Comparison of ENCODE assay signal across 9 cellular contexts in genomic region chr10:110499796-110500514, GRCh38. TPM values are rescaled to one million over a fixed set of nuclear protein-coding genes. Genes with fewer than 3 reads are reported as not detected.
A peak's percentile ranks its signal among the peaks of the same experiment; 100 is the strongest.
DNase-seq lines count a peak whose midpoint lies in the region; ATAC-seq and TF ChIP-seq lines count a peak whose summit lies in the region.
"Had no signal": no experiment of that assay in that cellular context is flagged by ENCODE, and none has a peak within 500 bp of the region (broad histone marks: within the 10 kb centered on the region; RNA-seq: fewer than 3 reads in every experiment).

No MANE protein-coding gene starts in this region.

- H3K4me2 ChIP-seq in HCT116 (ENCODE audit: low read length), result peak overlapping the region; percentile 90

- no peaks in the 10 kb centered on the region for H3K9me2 ChIP-seq in HCT116 (ENCODE audit: insufficient read depth)

- H3K27me3 ChIP-seq in HCT116 (ENCODE audit: insufficient read depth, low read length), result no peaks in the 10 kb centered on the region
- H3K27me3 ChIP-seq in foreskin keratinocyte, result no peaks in the 10 kb centered on the region

- no peak for DNase-seq in HCT116 (ENCODE audit: low read depth, low spot score)
- DNase-seq in activated CD8-positive, alpha-beta T cell treated with anti-CD3 and anti-CD28 coated beads for 36 hours, result no peak
- DNase-seq in foreskin keratinocyte, result peak in 1 of 2 donors; percentile 34
- no peak for DNase-seq in effector CD4-positive, alpha-beta T cell
- DNase-seq in hypothalamus (lab: John Stamatoyannopoulos, UW), result no peak
- no peak for DNase-seq in activated CD4-positive, CD25-positive, alpha-beta regulatory T cell (lab: John Stamatoyannopoulos, UW)
- DNase-seq: gastrocnemius medialis had no signal

- peaks cover 92% of the 10 kb centered on the region for H3K79me2 ChIP-seq in HCT116 (ENCODE audit: insufficient read depth, low read length)

- H3K4me1 ChIP-seq in HCT116 (ENCODE audit: control insufficient read depth in 1 of 2, insufficient read depth in 2 of 2, low read length in 2 of 2) (peaks cover 53 to 79% of the 10 kb centered on the region in 2 experiments), foreskin keratinocyte (peaks cover 34% of the 10 kb centered on the region)

- peaks cover 61% of the 10 kb centered on the region for H3K4me1 Mint-ChIP-seq in activated CD8-positive, alpha-beta T cell treated with anti-CD3 and anti-CD28 coated beads for 36 hours (ENCODE audit: low read depth)

- peaks cover 18 to 51% of the 10 kb centered on the region in 2 experiments for H3K36me3 ChIP-seq in HCT116 (ENCODE audit: control insufficient read depth in 1 of 2, insufficient read depth in 2 of 2, low read length in 2 of 2)
- H3K36me3 ChIP-seq: gastrocnemius medialis, HAP-1 had no signal

- no peaks in the 10 kb centered on the region for H3K27me3 Mint-ChIP-seq in activated CD8-positive, alpha-beta T cell treated with anti-CD3 and anti-CD28 coated beads for 36 hours

- no peak for TF ChIP-seq POLR2A in HCT116 (IDR thresholded peaks at IDR 0.05; ENCODE audit: borderline replicate concordance, extremely low read depth, insufficient read depth, insufficient read length)

- peak overlapping the region; percentile 99 for H3K4me3 Mint-ChIP-seq in activated CD8-positive, alpha-beta T cell treated with anti-CD3 and anti-CD28 coated beads for 36 hours

- intact Hi-C loops in HCT116 (cut with micrococcal nuclease), result loop anchor here (1.0 to 5.0 kb wide), 5 partner anchors 31 to 194 kb away; partner anchors contain the start of gene SMC3
- intact Hi-C loops in activated CD8-positive, alpha-beta T cell treated with anti-CD3 and anti-CD28 coated beads for 36 hours (cut with micrococcal nuclease), result loop anchor here (2.0 to 5.0 kb wide), 3 partner anchors 73 to 188 kb away; no protein-coding TSS in a partner anchor

- H3K9me3 Mint-ChIP-seq in activated CD8-positive, alpha-beta T cell treated with anti-CD3 and anti-CD28 coated beads for 36 hours, result no peaks in the 10 kb centered on the region

- H2AFZ ChIP-seq in HCT116 (ENCODE audit: low read depth, low read length, poor library complexity, severe bottlenecking), result no peak overlapping the region

- peak overlapping the region; percentile 91 for H3K27ac Mint-ChIP-seq in activated CD8-positive, alpha-beta T cell treated with anti-CD3 and anti-CD28 coated beads for 36 hours

- no peaks in the 10 kb centered on the region for H3K9me3 ChIP-seq in HCT116 (ENCODE audit: control insufficient read depth in 1 of 2, insufficient read depth in 1 of 2, low read depth in 1 of 2, low read length in 2 of 2)
- H3K9me3 ChIP-seq: gastrocnemius medialis, HAP-1 had no signal

- H3K9ac ChIP-seq in HCT116 (ENCODE audit: low read length), result peak overlapping the region; percentile 86

- H4K20me1 ChIP-seq in HCT116 (ENCODE audit: insufficient read depth), result peaks cover 57% of the 10 kb centered on the region; the same call in 1 of the 2 replicates

- no TSS peak for BruUV-seq in HCT116 (replicated peaks; lab: Mats Ljungman, UMichigan)

- RAD21 ChIA-PET in HCT116 (lab: Charles Lee; ENCODE audit: low non-redundant PET in 1 of 2, low total read pairs in 2 of 2, uncharacterized antibody in 2 of 2, unreplicated experiment in 2 of 2), result interaction anchor here (0.8 to 2.1 kb wide), 5 partner anchors 88 to 231 kb away, joined by 3 to 6 read pairs (median 4); no protein-coding TSS in a partner anchor

- CTCF ChIA-PET in HCT116 (lab: Charles Lee), result no interaction called here
- CTCF ChIA-PET in activated CD8-positive, alpha-beta T cell treated with anti-CD3 and anti-CD28 coated beads for 36 hours (lab: Charles Lee), result interaction anchor here (1.1 to 5.3 kb wide), 10 partner anchors 35 to 194 kb away, joined by 3 to 37 read pairs (median 8); partner anchors contain the start of gene SMNDC1

- peak overlapping the region; percentile 65 for H3K27ac ChIP-seq in HCT116 (ENCODE audit: low read depth, low read length)
- peak overlapping the region; percentile 75 for H3K27ac ChIP-seq in foreskin keratinocyte
- peak overlapping the region in 16 of 21 experiments; percentile 0 to 97 (median 87) for H3K27ac ChIP-seq in skin epidermis

- POLR2A ChIA-PET in HCT116 (lab: Charles Lee), result interaction anchor here (1.6 to 24.1 kb wide), 9 partner anchors 8 to 145 kb away, joined by 3 to 438 read pairs (median 9); no protein-coding TSS in a partner anchor
- POLR2A ChIA-PET in activated CD8-positive, alpha-beta T cell treated with anti-CD3 and anti-CD28 coated beads for 36 hours (lab: Charles Lee), result interaction anchor here (0.8 to 6.0 kb wide), 9 partner anchors 7 to 1977 kb away, joined by 3 to 47 read pairs (median 3); partner anchors contain the start of gene SMC3

- peaks cover 70% of the 10 kb centered on the region for H3K36me3 Mint-ChIP-seq in activated CD8-positive, alpha-beta T cell treated with anti-CD3 and anti-CD28 coated beads for 36 hours (ENCODE audit: low read depth)

- H3K4me3 ChIP-seq in HCT116 (replicated peaks in 1 of 2; ENCODE audit: low read depth in 1 of 2, low read length in 2 of 2) (peak overlapping the region; percentile 90 to 92), skin epidermis (peak overlapping the region; percentile 54 to 87 (median 67))
- H3K4me3 ChIP-seq: HAP-1 had no signal

- no peak for TF ChIP-seq RAD21 in HCT116 (IDR thresholded peaks at IDR 0.05; ENCODE audit: low read depth)

- TF ChIP-seq CTCF in HCT116 (IDR thresholded peaks at IDR 0.05 in 2 of 3, conservative IDR thresholded peaks at IDR 0.05 in 1 of 3; ENCODE audit: borderline replicate concordance in 1 of 3, insufficient read depth in 1 of 3, low read depth in 2 of 3, low read length in 2 of 3), result no peak
- TF ChIP-seq CTCF in activated CD8-positive, alpha-beta T cell treated with anti-CD3 and anti-CD28 coated beads for 36 hours (IDR thresholded peaks at IDR 0.05), result no peak
- TF ChIP-seq CTCF in foreskin keratinocyte (conservative IDR thresholded peaks at IDR 0.05), result no peak

- ATAC-seq in HCT116, result no peak
- ATAC-seq in activated CD8-positive, alpha-beta T cell treated with anti-CD3 and anti-CD28 coated beads for 36 hours, result no peak
- ATAC-seq in foreskin keratinocyte, result no peak
- ATAC-seq: gastrocnemius medialis had no signal

TF ChIP-seq in HCT116, 20 proteins besides CTCF, POLR2A, EP300 and RAD21 (continues in another document):
- TF ChIP-seq ZNF274 (IDR thresholded peaks at IDR 0.05; ENCODE audit: low read depth, low read length) (no peak), ZBTB33 (IDR thresholded peaks at IDR 0.05; ENCODE audit: extremely low read depth, insufficient replicate concordance, low read length) (no peak), SP1 (IDR thresholded peaks at IDR 0.05; ENCODE audit: low read depth) (no peak), MAX (IDR thresholded peaks at IDR 0.05) (no peak), TCF7L2 (IDR thresholded peaks at IDR 0.05; ENCODE audit: borderline replicate concordance, extremely low read depth, insufficient read depth, insufficient read length) (no peak), CEBPB (IDR thresholded peaks at IDR 0.05; ENCODE audit: low read depth) (no peak), EZH2phosphoT487 (IDR thresholded peaks at IDR 0.05; ENCODE audit: borderline replicate concordance) (no peak), JUND (IDR thresholded peaks at IDR 0.05) (no peak), CBX3 (IDR thresholded peaks at IDR 0.05; ENCODE audit: low read depth) (no peak), SIN3A (IDR thresholded peaks at IDR 0.05; ENCODE audit: low read depth) (no peak), POLR2AphosphoS5 (IDR thresholded peaks at IDR 0.05; ENCODE audit: low read depth, low read length) (no peak), FOSL1 (IDR thresholded peaks at IDR 0.05; ENCODE audit: low read depth) (no peak)
- TF ChIP-seq, protein P1, sequence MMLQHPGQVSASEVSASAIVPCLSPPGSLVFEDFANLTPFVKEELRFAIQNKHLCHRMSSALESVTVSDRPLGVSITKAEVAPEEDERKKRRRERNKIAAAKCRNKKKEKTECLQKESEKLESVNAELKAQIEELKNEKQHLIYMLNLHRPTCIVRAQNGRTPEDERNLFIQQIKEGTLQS (IDR thresholded peaks at IDR 0.05), result no peak

RNA-seq across cellular contexts. Expression of gene DUSP5, which starts 2.2 kb away (rescaled TPM):
- total RNA-seq in HCT116 (2021; ENCODE audit: unreplicated experiment) (137 TPM), foreskin keratinocyte (89.9 and 105 TPM in 2 replicates)
- polyA plus RNA-seq in HCT116 (2012), result 199 and 315 TPM in 2 replicates
- total RNA-seq in activated CD8-positive, alpha-beta T cell treated with anti-CD3 and anti-CD28 coated beads for 36 hours, result 10 to 100 TPM; 49.4 to 50.8 TPM
- 60.4 and 75.6 TPM in 2 replicates for polyA plus RNA-seq in foreskin keratinocyte
